In genomic region chr4:109432203-109432602, GRCh38 we compare ENCODE assay signal across 9 cellular contexts. TPM values are rescaled to one million over a fixed set of nuclear protein-coding genes. Genes with fewer than 3 reads are reported as not detected.
DNase-seq lines count a peak whose midpoint lies in the region; ATAC-seq and TF ChIP-seq lines count a peak whose summit lies in the region.
"Had no signal": no experiment of that assay in that cellular context is flagged by ENCODE, and none has a peak within 500 bp of the region (broad histone marks: within the 10 kb centered on the region; RNA-seq: fewer than 3 reads in every experiment).

No MANE protein-coding gene starts in this region.

- H3K4me1 ChIP-seq in SK-N-SH (ENCODE audit: control insufficient read depth in 1 of 2, insufficient read depth in 2 of 2, low read depth in 1 of 2, low read length in 1 of 2) (peaks cover 17 to 19% of the 10 kb centered on the region in 2 experiments), PC-9 (replicated peaks; ENCODE audit: insufficient read depth) (peaks cover 21% of the 10 kb centered on the region), fibroblast of lung (ENCODE audit: control insufficient read depth, extremely low read depth, insufficient read depth, low read length) (peaks cover 8% of the 10 kb centered on the region)

- CTCF ChIA-PET in SK-N-SH (lab: Yijun Ruan, JAX) (interaction anchor here (0.6 to 3.3 kb wide), 15 partner anchors 8 to 1084 kb away, joined by 3 to 20 read pairs (median 4); partner anchors contain the start of gene MCUB), PC-9 (lab: Charles Lee) (interaction anchor here (0.6 to 0.7 kb wide), 2 partner anchors 46 to 99 kb away, joined by 3 to 7 read pairs; no protein-coding TSS in a partner anchor)

- WGBS in SK-N-SH (ENCODE audit: low lambda C conversion rate): 94% methylated on average over 1 of the region's 1 CpG

- peaks cover 49% of the 10 kb centered on the region for H3K79me2 ChIP-seq in SK-N-SH (ENCODE audit: insufficient read depth)
- peaks cover 44% of the 10 kb centered on the region for H3K79me2 ChIP-seq in PC-9 (ENCODE audit: low read depth)
- peaks cover 32% of the 10 kb centered on the region for H3K79me2 ChIP-seq in fibroblast of lung (ENCODE audit: control insufficient read depth, insufficient read depth, low read length)

- H3K36me3 ChIP-seq in SK-N-SH (replicated peaks in 1 of 2; ENCODE audit: control insufficient read depth in 1 of 2, insufficient read depth in 2 of 2, low read length in 1 of 2): peaks cover 15 to 16% of the 10 kb centered on the region in 2 experiments
- no peaks in the 10 kb centered on the region for H3K36me3 ChIP-seq in PC-9 (ENCODE audit: low read depth)
- H3K36me3 ChIP-seq in fibroblast of lung (ENCODE audit: control insufficient read depth, insufficient read depth, low read length): no peaks in the 10 kb centered on the region

- no peak for TF ChIP-seq EP300 in SK-N-SH (IDR thresholded peaks at IDR 0.05; ENCODE audit: borderline replicate concordance in 1 of 2, low read depth in 1 of 2, low read length in 1 of 2)

- H3K27ac ChIP-seq in SK-N-SH (ENCODE audit: low read depth in 2 of 2, low read length in 1 of 2) (peak overlapping the region; percentile 34 to 82; a peak in 3 of 4 replicates), PC-9 (no peak overlapping the region), fibroblast of lung (ENCODE audit: insufficient read depth, low read length) (peak overlapping the region; percentile 73), skin epidermis (peak overlapping the region in 12 of 21 experiments; percentile 16 to 99 (median 96))

- H3K9ac ChIP-seq in SK-N-SH (peak overlapping the region; percentile 80; the same call in 1 of the 2 replicates), fibroblast of lung (ENCODE audit: insufficient read depth, low read length) (no peak overlapping the region)

- H3K4me3 ChIP-seq in SK-N-SH (ENCODE audit: low read depth in 2 of 2, low read length in 1 of 2) (peak overlapping the region; percentile 88 to 89; a peak in 2 of 4 replicates), PC-9 (peak overlapping the region; percentile 59; the same call in 1 of the 2 replicates), fibroblast of lung (replicated peaks in 1 of 4; ENCODE audit: control extremely low read depth in 1 of 4, insufficient read depth in 1 of 4, low read depth in 3 of 4, low read length in 4 of 4) (peak overlapping the region; percentile 48 to 89 (median 79)), skin epidermis (peak overlapping the region in 1 of 7 experiments; percentile 83)

- H3K9me2 ChIP-seq in SK-N-SH (no peaks in the 10 kb centered on the region), PC-9 (ENCODE audit: insufficient read depth) (no peaks in the 10 kb centered on the region)

- POLR2A ChIA-PET in SK-N-SH (lab: Yijun Ruan, JAX) (interaction anchor here (0.6 kb wide), 1 partner anchor 627 kb away, joined by 3 read pairs; no protein-coding TSS in a partner anchor), PC-9 (lab: Charles Lee; ENCODE audit: unreplicated experiment) (no interaction called here)

- no peak for ATAC-seq in SK-N-SH treated with all-trans-retinoic acid at 6 μM for 48 hours
- ATAC-seq in HG02642 (IDR thresholded peaks at IDR 0.05; ENCODE audit: poor library complexity, unreplicated experiment): no peak
- no peak for ATAC-seq in HG03175 (IDR thresholded peaks at IDR 0.05; ENCODE audit: unreplicated experiment)

- peaks cover 30% of the 10 kb centered on the region for H4K20me1 ChIP-seq in SK-N-SH (ENCODE audit: insufficient read depth)
- peaks cover 9% of the 10 kb centered on the region; the same call in 1 of the 2 replicates for H4K20me1 ChIP-seq in PC-9 (ENCODE audit: insufficient read depth)
- H4K20me1 ChIP-seq in fibroblast of lung (ENCODE audit: control insufficient read depth, extremely low read depth, insufficient read depth, low read length): peaks cover 6% of the 10 kb centered on the region

- H3K27me3 ChIP-seq in SK-N-SH (ENCODE audit: insufficient read depth) (no peaks in the 10 kb centered on the region), PC-9 (ENCODE audit: insufficient read depth, low read depth) (no peaks in the 10 kb centered on the region), fibroblast of lung (ENCODE audit: control insufficient read depth, insufficient read depth, low read length) (no peaks in the 10 kb centered on the region)

- intact Hi-C loops in PC-9 (cut with micrococcal nuclease; ENCODE audit: unreplicated experiment): loop anchor here (2.0 to 5.0 kb wide), 3 partner anchors 130 to 480 kb away; partner anchors contain the start of genes CASP6, EGF and MCUB

- TF ChIP-seq CTCF in SK-N-SH (IDR thresholded peaks at IDR 0.05) (no peak), PC-9 (conservative IDR thresholded peaks at IDR 0.05) (no peak), fibroblast of lung (conservative IDR thresholded peaks at IDR 0.05 in 1 of 2, IDR thresholded peaks at IDR 0.05 in 1 of 2; ENCODE audit: low read depth in 1 of 2, low read length in 2 of 2) (no peak)

- H3K9me3 ChIP-seq in SK-N-SH (no peaks in the 10 kb centered on the region), PC-9 (ENCODE audit: insufficient read depth, low read depth) (no peaks in the 10 kb centered on the region), fibroblast of lung (ENCODE audit: control insufficient read depth, insufficient read depth, low read depth, low read length) (no peaks in the 10 kb centered on the region)

- TF ChIP-seq RAD21 in SK-N-SH (IDR thresholded peaks at IDR 0.05; ENCODE audit: low read length): no peak

- no peak for DNase-seq in SK-N-SH
- DNase-seq in PC-9: no peak
- DNase-seq in fibroblast of lung (ENCODE audit: low read depth in 2 of 2): no peak
- DNase-seq in NCI-H2081 (lab: John Stamatoyannopoulos, UW): no peak
- DNase-seq: NCI-H446 had no signal

- H3F3A ChIP-seq in SK-N-SH (replicated peaks; ENCODE audit: insufficient read depth) (no peaks in the 10 kb centered on the region), PC-9 (ENCODE audit: insufficient read depth, low read depth) (no peaks in the 10 kb centered on the region)

- BruUV-seq in PC-9 (replicated peaks; lab: Mats Ljungman, UMichigan): no TSS peak

- H3K4me2 ChIP-seq in SK-N-SH (peak overlapping the region; percentile 87), PC-9 (peak overlapping the region; percentile 94), fibroblast of lung (ENCODE audit: extremely low read depth, insufficient read depth, low read length) (peak overlapping the region; percentile 36)

- H2AFZ ChIP-seq in SK-N-SH (ENCODE audit: low read depth) (peak overlapping the region; percentile 97), PC-9 (no peak overlapping the region), fibroblast of lung (ENCODE audit: low read length) (no peak overlapping the region)

TF ChIP-seq in SK-N-SH, 30 proteins besides CTCF, POLR2A, EP300 and RAD21:
- TF ChIP-seq ELF1 (IDR thresholded peaks at IDR 0.05) (no peak), NFIC (IDR thresholded peaks at IDR 0.05; ENCODE audit: borderline replicate concordance) (no peak), NRF1 (IDR thresholded peaks at IDR 0.05; ENCODE audit: low read depth, low read length) (no peak), MEF2A (IDR thresholded peaks at IDR 0.05; ENCODE audit: borderline replicate concordance, low read depth) (no peak)

TF ChIP-seq in SK-N-SH treated with all-trans-retinoic acid at 6 μM for 48 hours, 23 proteins besides CTCF, POLR2A, EP300 and RAD21 (continues in another document):
- TF ChIP-seq OSR1 (CRISPR knock-in tag; IDR thresholded peaks at IDR 0.05): no peak
- TF ChIP-seq, protein P1, sequence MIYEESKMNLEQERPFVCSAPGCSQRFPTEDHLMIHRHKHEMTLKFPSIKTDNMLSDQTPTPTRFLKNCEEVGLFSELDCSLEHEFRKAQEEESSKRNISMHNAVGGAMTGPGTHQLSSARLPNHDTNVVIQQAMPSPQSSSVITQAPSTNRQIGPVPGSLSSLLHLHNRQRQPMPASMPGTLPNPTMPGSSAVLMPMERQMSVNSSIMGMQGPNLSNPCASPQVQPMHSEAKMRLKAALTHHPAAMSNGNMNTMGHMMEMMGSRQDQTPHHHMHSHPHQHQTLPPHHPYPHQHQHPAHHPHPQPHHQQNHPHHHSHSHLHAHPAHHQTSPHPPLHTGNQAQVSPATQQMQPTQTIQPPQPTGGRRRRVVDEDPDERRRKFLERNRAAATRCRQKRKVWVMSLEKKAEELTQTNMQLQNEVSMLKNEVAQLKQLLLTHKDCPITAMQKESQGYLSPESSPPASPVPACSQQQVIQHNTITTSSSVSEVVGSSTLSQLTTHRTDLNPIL (CRISPR knock-in tag; IDR thresholded peaks at IDR 0.05; ENCODE audit: low read depth): no peak
- TF ChIP-seq ZNF8 (CRISPR knock-in tag; IDR thresholded peaks at IDR 0.05): no peak
- no peak for TF ChIP-seq ZNF565 (CRISPR knock-in tag; conservative IDR thresholded peaks at IDR 0.05; ENCODE audit: low read depth)
- no peak for TF ChIP-seq SNAI2 (CRISPR knock-in tag; IDR thresholded peaks at IDR 0.05)
- no peak for TF ChIP-seq CSRNP3 (CRISPR knock-in tag; IDR thresholded peaks at IDR 0.05)
- TF ChIP-seq GLIS3 (CRISPR knock-in tag; IDR thresholded peaks at IDR 0.05): no peak
- TF ChIP-seq ESRRG (CRISPR knock-in tag; IDR thresholded peaks at IDR 0.05): no peak
- TF ChIP-seq BACH2 (CRISPR knock-in tag; IDR thresholded peaks at IDR 0.05; ENCODE audit: borderline replicate concordance): no peak
- no peak for TF ChIP-seq RARB (CRISPR knock-in tag; IDR thresholded peaks at IDR 0.05)
- no peak for TF ChIP-seq ZFP30 (CRISPR knock-in tag; IDR thresholded peaks at IDR 0.05)
- no peak for TF ChIP-seq CSDC2 (CRISPR knock-in tag; IDR thresholded peaks at IDR 0.05)
- no peak for TF ChIP-seq ZC3H10 (CRISPR knock-in tag; IDR thresholded peaks at IDR 0.05)

RNA-seq across cellular contexts. Expression of gene SEC24B, which starts 1.4 kb away (rescaled TPM):
- polyA plus RNA-seq in SK-N-SH (2012; rRNA removed): 23.0 and 34.4 TPM in 2 replicates
- polyA plus RNA-seq in SK-N-SH (2012; cell fraction: cytosol; rRNA removed): 23.0 and 24.5 TPM in 2 replicates
- 23.0 and 48.5 TPM in 2 replicates for polyA plus RNA-seq in SK-N-SH (2012; cell fraction: nucleus; rRNA removed)
- 14.3 and 21.7 TPM in 2 replicates for total RNA-seq in PC-9 (2021)
- 12.1 and 16.3 TPM in 2 replicates for total RNA-seq in fibroblast of lung
- 42.6 and 47.9 TPM in 2 replicates for polyA plus RNA-seq in fibroblast of lung
- polyA plus RNA-seq in fibroblast of lung (2012): 17.5 and 19.1 TPM in 2 replicates
- polyA minus RNA-seq in fibroblast of lung (ENCODE audit: low replicate concordance): 42.3 and 59.3 TPM in 2 replicates

Comparison
In these comparisons a context has a peak if more than half of its experiments do, and no peak if none do; other contexts are left out.
1. H3K4me2 ChIP-seq: peak in every context shown above with its lines; median percentile 94 in PC-9; 87 in SK-N-SH; 36 in fibroblast of lung.